Comparison of ENCODE assay signal across 17 cellular contexts in genomic region chr16:66475232-66475631, GRCh38. TPM values are rescaled to one million over a fixed set of nuclear protein-coding genes. Genes with fewer than 3 reads are reported as not detected.
DNase-seq lines count a peak whose midpoint lies in the region; ATAC-seq and TF ChIP-seq lines count a peak whose summit lies in the region.
"Had no signal": no experiment of that assay in that cellular context is flagged by ENCODE, and none has a peak within 500 bp of the region (broad histone marks: within the 10 kb centered on the region; RNA-seq: fewer than 3 reads in every experiment).

No MANE protein-coding gene starts in this region.

- TF ChIP-seq CTCF in endothelial cell (IDR thresholded peaks at IDR 0.05; ENCODE audit: unreplicated experiment): no peak
- TF ChIP-seq CTCF in Caco-2 (IDR thresholded peaks at IDR 0.05; ENCODE audit: insufficient read depth in 1 of 2, low read depth in 1 of 2, low read length in 1 of 2, severe bottlenecking in 1 of 2, unreplicated experiment in 1 of 2): no peak

- H3K4me3 Mint-ChIP-seq in activated naive CD8-positive, alpha-beta T cell treated with anti-CD3 and anti-CD28 coated beads for 36 hours: no peak overlapping the region
- H3K4me3 Mint-ChIP-seq in activated naive CD8-positive, alpha-beta T cell treated with anti-CD3 and anti-CD28 coated beads, Interleukin-2, amount 50 U/mL, for 24 hours: no peak overlapping the region
- H3K4me3 Mint-ChIP-seq in endothelial cell (ENCODE audit: unreplicated experiment) (peak overlapping the region; percentile 6), Caco-2 (ENCODE audit: unreplicated experiment) (no peak overlapping the region)
- H3K4me3 Mint-ChIP-seq: activated CD4-positive, alpha-beta memory T cell treated with anti-CD3 and anti-CD28 coated beads, Interleukin-2, amount 10 ng/mL, durations not matched to agents 7 days and 5 days had no signal

- no peak overlapping the region for H3K4me3 ChIP-seq in Caco-2 (ENCODE audit: low read depth, low read length)
- H3K4me3 ChIP-seq: ascending aorta had no signal

- H3K9me3 ChIP-seq in Caco-2: no peaks in the 10 kb centered on the region
- H3K9me3 ChIP-seq: ascending aorta had no signal

- CTCF ChIA-PET in Caco-2 (lab: Charles Lee): interaction anchor here (0.8 to 1.1 kb wide), 2 partner anchors 19 to 69 kb away, joined by 3 to 4 read pairs; no protein-coding TSS in a partner anchor

- POLR2A ChIA-PET in Caco-2 (lab: Charles Lee): no interaction called here

- H3K27me3 Mint-ChIP-seq in activated naive CD8-positive, alpha-beta T cell treated with anti-CD3 and anti-CD28 coated beads for 36 hours: no peaks in the 10 kb centered on the region
- no peaks in the 10 kb centered on the region for H3K27me3 Mint-ChIP-seq in activated naive CD8-positive, alpha-beta T cell treated with anti-CD3 and anti-CD28 coated beads, Interleukin-2, amount 50 U/mL, for 24 hours
- peaks cover 10% of the 10 kb centered on the region for H3K27me3 Mint-ChIP-seq in endothelial cell (ENCODE audit: unreplicated experiment)
- peaks cover 10% of the 10 kb centered on the region for H3K27me3 Mint-ChIP-seq in Caco-2 (ENCODE audit: insufficient read depth, unreplicated experiment)

- H3K36me3 Mint-ChIP-seq in activated naive CD8-positive, alpha-beta T cell treated with anti-CD3 and anti-CD28 coated beads for 36 hours: no peaks in the 10 kb centered on the region
- H3K36me3 Mint-ChIP-seq in activated naive CD8-positive, alpha-beta T cell treated with anti-CD3 and anti-CD28 coated beads, Interleukin-2, amount 50 U/mL, for 24 hours (ENCODE audit: low read depth): no peaks in the 10 kb centered on the region
- H3K36me3 Mint-ChIP-seq in endothelial cell (ENCODE audit: low read depth, unreplicated experiment): no peaks in the 10 kb centered on the region
- no peaks in the 10 kb centered on the region for H3K36me3 Mint-ChIP-seq in Caco-2 (ENCODE audit: insufficient read depth, unreplicated experiment)

- H3K27ac Mint-ChIP-seq in activated naive CD8-positive, alpha-beta T cell treated with anti-CD3 and anti-CD28 coated beads for 36 hours: peak overlapping the region; percentile 49
- no peak overlapping the region for H3K27ac Mint-ChIP-seq in activated naive CD8-positive, alpha-beta T cell treated with anti-CD3 and anti-CD28 coated beads, Interleukin-2, amount 50 U/mL, for 24 hours
- no peak overlapping the region for H3K27ac Mint-ChIP-seq in endothelial cell (ENCODE audit: unreplicated experiment)
- H3K27ac Mint-ChIP-seq in Caco-2 (ENCODE audit: unreplicated experiment): no peak overlapping the region

- peaks cover 3% of the 10 kb centered on the region; the same call in 1 of the 2 replicates for H3K27me3 ChIP-seq in Caco-2 (replicated peaks; ENCODE audit: control insufficient read depth, insufficient read depth, low read length)
- H3K27me3 ChIP-seq: ascending aorta had no signal

- no peaks in the 10 kb centered on the region for H3K36me3 ChIP-seq in Caco-2 (ENCODE audit: control insufficient read depth, insufficient read depth, low read length)
- H3K36me3 ChIP-seq: ascending aorta had no signal

- peaks cover 22% of the 10 kb centered on the region for H3K4me1 Mint-ChIP-seq in activated naive CD8-positive, alpha-beta T cell treated with anti-CD3 and anti-CD28 coated beads for 36 hours
- peaks cover 24% of the 10 kb centered on the region for H3K4me1 Mint-ChIP-seq in activated naive CD8-positive, alpha-beta T cell treated with anti-CD3 and anti-CD28 coated beads, Interleukin-2, amount 50 U/mL, for 24 hours
- H3K4me1 Mint-ChIP-seq in endothelial cell (ENCODE audit: unreplicated experiment) (peaks cover 38% of the 10 kb centered on the region), Caco-2 (ENCODE audit: low read depth, unreplicated experiment) (no peaks in the 10 kb centered on the region)

- no peak for ATAC-seq in activated naive CD8-positive, alpha-beta T cell treated with anti-CD3 and anti-CD28 coated beads, Interleukin-2, amount 50 U/mL, for 24 hours
- ATAC-seq: sciatic nerve had no signal

- intact Hi-C loops in Caco-2 (cut with micrococcal nuclease; ENCODE audit: unreplicated experiment): no loop called here

- H3K4me1 ChIP-seq in Caco-2: peaks cover 2% of the 10 kb centered on the region; the same call in 1 of the 2 replicates
- H3K4me1 ChIP-seq: ascending aorta had no signal

- H3K9me3 Mint-ChIP-seq in activated naive CD8-positive, alpha-beta T cell treated with anti-CD3 and anti-CD28 coated beads for 36 hours: no peaks in the 10 kb centered on the region
- no peaks in the 10 kb centered on the region for H3K9me3 Mint-ChIP-seq in activated naive CD8-positive, alpha-beta T cell treated with anti-CD3 and anti-CD28 coated beads, Interleukin-2, amount 50 U/mL, for 24 hours
- H3K9me3 Mint-ChIP-seq in endothelial cell (ENCODE audit: unreplicated experiment) (no peaks in the 10 kb centered on the region), Caco-2 (ENCODE audit: unreplicated experiment) (no peaks in the 10 kb centered on the region)
- H3K9me3 Mint-ChIP-seq: activated CD4-positive, alpha-beta memory T cell treated with anti-CD3 and anti-CD28 coated beads, Interleukin-2, amount 10 ng/mL, durations not matched to agents 7 days and 5 days had no signal

- no peak for DNase-seq in activated naive CD8-positive, alpha-beta T cell treated with anti-CD3 and anti-CD28 coated beads for 36 hours
- no peak for DNase-seq in activated naive CD8-positive, alpha-beta T cell treated with anti-CD3 and anti-CD28 coated beads, Interleukin-2, amount 50 U/mL, for 24 hours
- peak; percentile 28 for DNase-seq in NCI-H69 (lab: John Stamatoyannopoulos, UW)
- no peak for DNase-seq in endothelial cell (ENCODE audit: low spot score)
- DNase-seq in superior temporal gyrus (ENCODE audit: extremely low spot score): no peak
- no peak for DNase-seq in SIG-M5 (lab: John Stamatoyannopoulos, UW)
- DNase-seq in Caco-2: no peak
- DNase-seq: foreskin fibroblast, hypothalamus, kidney glomerular epithelial cell, NCI-H1048, NCI-H2081 treated with DMSO at 0.1 percent for 48 hours, NCI-H526 treated with DMSO at 0.1 percent for 48 hours, occipital lobe had no signal

- BruUV-seq in Caco-2 (replicated peaks; lab: Mats Ljungman, UMichigan): no TSS peak

RNA-seq across cellular contexts. Expression of gene BEAN1, which starts 48.1 kb away (rescaled TPM):
- total RNA-seq in activated naive CD8-positive, alpha-beta T cell treated with anti-CD3 and anti-CD28 coated beads for 36 hours: not detected
- total RNA-seq in endothelial cell (ENCODE audit: unreplicated experiment) (0.49 TPM), Caco-2 (2022) (not detected in 2 replicates)
- total RNA-seq: activated CD4-positive, alpha-beta memory T cell treated with anti-CD3 and anti-CD28 coated beads, Interleukin-2, amount 10 ng/mL, durations not matched to agents 7 days and 5 days; ascending aorta had no signal
